17 cellular contexts compared by ENCODE assay signal in genomic region chr16:29254676-29255495, GRCh38.
"Had no signal": no experiment of that assay in that cellular context is flagged by ENCODE, and none has a peak within 500 bp of the region (broad histone marks: within the 10 kb centered on the region; RNA-seq: fewer than 3 reads in every experiment).

No MANE protein-coding gene starts in this region.

- H3K9me3 Mint-ChIP-seq: natural killer cell, neural crest cell, type B pancreatic cell had no signal

- H3K9ac ChIP-seq: parathyroid adenoma had no signal

- H3K27me3 ChIP-seq: dorsolateral prefrontal cortex, heart left ventricle, right lobe of liver had no signal

- H3K4me3 ChIP-seq: dorsolateral prefrontal cortex, heart left ventricle, prostate gland, right lobe of liver had no signal

- ATAC-seq: heart left ventricle, natural killer cell had no signal

- H3K27me3 Mint-ChIP-seq: type B pancreatic cell had no signal

- H3K9me3 ChIP-seq: heart left ventricle, prostate gland, right lobe of liver had no signal

- H3K36me3 ChIP-seq: heart left ventricle, prostate gland, right lobe of liver had no signal

- H3K27ac ChIP-seq: dorsolateral prefrontal cortex, parathyroid adenoma, prostate gland, right lobe of liver had no signal

- H3K36me3 Mint-ChIP-seq: natural killer cell, type B pancreatic cell had no signal

- H3K27ac Mint-ChIP-seq: type B pancreatic cell had no signal

- DNase-seq: cortex of kidney; dorsolateral prefrontal cortex; effector CD8-positive, alpha-beta T cell; foreskin melanocyte; heart left ventricle; hippocampal formation; kidney glomerular epithelial cell; mammary epithelial cell; natural killer cell; nucleus accumbens; right lobe of liver; stimulated activated CD4-positive, alpha-beta T cell treated with anti-CD3 and anti-CD28 coated beads, Interleukin-12 subunit alpha, Interleukin-12 subunit beta, amount 100 ng/mL, for 4 hours; stimulated activated naive CD4-positive, alpha-beta T cell treated with Interleukin-2 at 50 U/mL for 16 hours had no signal

- H3K4me1 ChIP-seq: prostate gland had no signal

- H3K4me3 Mint-ChIP-seq: natural killer cell, neural crest cell, type B pancreatic cell had no signal
